Comparison of ENCODE assay signal across 7 cellular contexts in the genomic region with DNA sequence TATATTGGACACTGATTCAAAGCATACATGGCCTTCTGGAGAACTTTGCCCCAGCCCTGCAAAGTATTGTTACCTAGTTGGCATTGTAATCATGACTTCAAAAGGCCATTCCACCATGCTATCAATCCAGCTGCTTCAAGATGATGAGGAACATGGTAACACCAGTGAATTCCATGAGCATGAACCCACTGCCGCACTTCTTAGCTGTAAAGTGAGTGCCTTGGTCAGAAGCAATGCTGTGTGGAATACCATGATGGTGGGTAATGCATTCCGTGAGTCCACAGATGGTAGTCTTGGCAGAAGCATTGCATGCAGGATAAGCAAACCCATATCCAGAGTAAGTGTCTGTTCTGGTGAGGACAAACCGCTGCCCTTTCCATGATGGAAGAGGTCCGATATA. TPM values are rescaled to one million over a fixed set of nuclear protein-coding genes. Genes with fewer than 3 reads are reported as not detected.
DNase-seq lines count a peak whose midpoint lies in the region; ATAC-seq, FAIRE-seq and TF ChIP-seq lines count a peak whose summit lies in the region.
"Not testable (repeated sequence)": the region's sequence is repeated elsewhere in the genome, so short reads cannot be mapped to it uniquely, and the experiment has no call there.
"Had no signal": no experiment of that assay in that cellular context is flagged by ENCODE, and none has a peak within 500 bp of the region (broad histone marks: within the 10 kb centered on the region; RNA-seq: fewer than 3 reads in every experiment).

No MANE protein-coding gene starts in this region.

- not testable (repeated sequence) for H3K56ac ChIP-seq in IMR-90 (ENCODE audit: extremely low read depth, insufficient read depth, low read length)

- TF ChIP-seq CTCF in AG10803 (conservative IDR thresholded peaks at IDR 0.05; ENCODE audit: low read length); IMR-90 (conservative IDR thresholded peaks at IDR 0.05; ENCODE audit: low read depth, low read length): not testable (repeated sequence)

- not testable (repeated sequence) for H2BK120ac ChIP-seq in IMR-90 (ENCODE audit: low read depth, low read length); trophoblast cell (ENCODE audit: insufficient read depth, low read length, poor library complexity)

- not testable (repeated sequence) for H2BK12ac ChIP-seq in trophoblast cell (ENCODE audit: low read length)

- H3K4me2 ChIP-seq in IMR-90 (ENCODE audit: low read depth, low read length); trophoblast cell (ENCODE audit: low read length): not testable (repeated sequence)

- CTCF ChIA-PET in IMR-90 (lab: Yijun Ruan, JAX) = not testable (repeated sequence)

- FAIRE-seq in urothelium cell line (lab: Jason Lieb, UNC) = peak; percentile 65

- H3K36me3 ChIP-seq in IMR-90 (ENCODE audit: control insufficient read depth, insufficient read depth, low read length); trophoblast cell (ENCODE audit: control insufficient read depth in 1 of 2, insufficient read depth in 2 of 2, low read length in 2 of 2): not testable (repeated sequence)

- BruUV-seq in IMR-90 (replicated peaks; lab: Mats Ljungman, UMichigan) = not testable (repeated sequence)

- H3K4ac ChIP-seq in IMR-90 (ENCODE audit: low read depth, low read length); trophoblast cell (ENCODE audit: low read depth, low read length): not testable (repeated sequence)

- not testable (repeated sequence) for H3K14ac ChIP-seq in IMR-90 (replicated peaks; ENCODE audit: low read depth, low read length); trophoblast cell (ENCODE audit: low read length)

- not testable (repeated sequence) for H3K18ac ChIP-seq in IMR-90 (ENCODE audit: low read depth, low read length); trophoblast cell (ENCODE audit: low read length)

- not testable (repeated sequence) for H3K9me3 ChIP-seq in IMR-90 (ENCODE audit: control insufficient read depth, insufficient read depth, low read length); trophoblast cell (ENCODE audit: insufficient read depth, low read depth, low read length)

- H3K27ac ChIP-seq in IMR-90 (ENCODE audit: insufficient read depth, low read length); trophoblast cell (ENCODE audit: low read depth, low read length): not testable (repeated sequence)
- peak overlapping the region; percentile 57 for H3K27ac ChIP-seq in epithelial cell of prostate

- H3K79me1 ChIP-seq in IMR-90 (ENCODE audit: low read depth in 1 of 2, low read length in 2 of 2); trophoblast cell (ENCODE audit: low read length): not testable (repeated sequence)

- TF ChIP-seq POLR2A in IMR-90 (IDR thresholded peaks at IDR 0.05; ENCODE audit: low read depth, low read length) = not testable (repeated sequence)

- H3K27me3 ChIP-seq in IMR-90 (ENCODE audit: control insufficient read depth, insufficient read depth, low read length); trophoblast cell (ENCODE audit: insufficient read depth, low read length): not testable (repeated sequence)

- not testable (repeated sequence) for H2AFZ ChIP-seq in IMR-90 (replicated peaks; ENCODE audit: low read length, poor library complexity); trophoblast cell (ENCODE audit: insufficient read depth, low read length, poor library complexity)

- not testable (repeated sequence) for H2BK5ac ChIP-seq in IMR-90 (ENCODE audit: low read depth, low read length, poor library complexity, severe bottlenecking); trophoblast cell (ENCODE audit: low read depth, low read length, poor library complexity)

- H3K9ac ChIP-seq in IMR-90 (ENCODE audit: low read depth, low read length); trophoblast cell (ENCODE audit: low read length): not testable (repeated sequence)

- not testable (repeated sequence) for H4K12ac ChIP-seq in trophoblast cell (ENCODE audit: low read depth, low read length)

- H4K5ac ChIP-seq in IMR-90 (ENCODE audit: low read depth, low read length) = not testable (repeated sequence)

- H3K4me1 ChIP-seq in IMR-90 (ENCODE audit: control insufficient read depth, insufficient read depth, low read length); trophoblast cell (ENCODE audit: control insufficient read depth in 1 of 2, insufficient read depth in 2 of 2, low read length in 2 of 2): not testable (repeated sequence)

- H2AK5ac ChIP-seq in IMR-90 (ENCODE audit: low read depth, low read length); trophoblast cell (ENCODE audit: low read length): not testable (repeated sequence)

- not testable (repeated sequence) for H4K8ac ChIP-seq in IMR-90 (ENCODE audit: low read depth in 2 of 2, low read length in 2 of 2); trophoblast cell (ENCODE audit: low read depth, low read length)

- H2AK9ac ChIP-seq in IMR-90 (replicated peaks; ENCODE audit: low read depth, low read length, poor library complexity) = not testable (repeated sequence)

- not testable (repeated sequence) for H2BK15ac ChIP-seq in IMR-90 (ENCODE audit: low read depth, low read length)

- H3K79me2 ChIP-seq in trophoblast cell (ENCODE audit: control insufficient read depth, insufficient read depth, low read length, poor library complexity) = not testable (repeated sequence)

- not testable (repeated sequence) for TF ChIP-seq RAD21 in IMR-90 (IDR thresholded peaks at IDR 0.05; ENCODE audit: low read length)

- intact Hi-C loops in IMR-90 (cut with micrococcal nuclease) = not testable (repeated sequence)

- DNase-seq in AG10803 (ENCODE audit: low read depth) (peak; percentile 21), IMR-90 (peak; percentile 22), kidney tubule cell (ENCODE audit: low spot score) (peak; percentile 19), trophoblast cell (peak; percentile 55 to 59)
- DNase-seq in epithelial cell of prostate (ENCODE audit: low read depth, low spot score); urothelium cell line (ENCODE audit: low spot score): not testable (repeated sequence)

- ATAC-seq in IMR-90 (ENCODE audit: low read depth) = not testable (repeated sequence)

- not testable (repeated sequence) for H3K23ac ChIP-seq in IMR-90 (ENCODE audit: low read depth, low read length); trophoblast cell (ENCODE audit: low read length)

- H3K9me1 ChIP-seq in IMR-90 (ENCODE audit: insufficient read depth, low read length) = not testable (repeated sequence)

- H2BK20ac ChIP-seq in IMR-90 (ENCODE audit: low read depth, low read length) = not testable (repeated sequence)

- dilution Hi-C loops in IMR-90 (cut with HindIII; ENCODE audit: low sequenced_read_pairs, unreplicated experiment) = not testable (repeated sequence)

- WGBS in IMR-90 (ENCODE audit: extremely low coverage in 2 of 2, insufficient read length in 1 of 2), 2 experiments = 100% methylated on average over 2 of the region's 4 CpGs; no CpG with 5 or more reads in 1 of the 2 experiments
- WGBS in trophoblast cell (ENCODE audit: extremely low coverage, insufficient coverage, insufficient read length) = no CpG with 5 or more reads among the region's 4 CpGs

- in situ Hi-C loops in IMR-90 (cut with MboI; ENCODE audit: low sequenced_read_pairs) = not testable (repeated sequence)

- H3K4me3 ChIP-seq in AG10803 (ENCODE audit: low read length); IMR-90 (ENCODE audit: insufficient read depth, low read depth, low read length); trophoblast cell (ENCODE audit: low read depth, low read length): not testable (repeated sequence)

- H4K91ac ChIP-seq in IMR-90 (ENCODE audit: insufficient read depth, low read depth, low read length); trophoblast cell (ENCODE audit: low read depth, low read length): not testable (repeated sequence)

- not testable (repeated sequence) for H4K20me1 ChIP-seq in IMR-90 (ENCODE audit: insufficient read depth, low read length)

- POLR2A ChIA-PET in IMR-90 (lab: Charles Lee; ENCODE audit: unreplicated experiment) = not testable (repeated sequence)

RNA-seq across cellular contexts. Expression of gene FIGNL2, which starts 50.5 kb away (rescaled TPM):
- total RNA-seq in IMR-90 (2012; rRNA removed) = under 0.01 TPM in 2 replicates
- 0.09 and 0.12 TPM in 2 replicates for polyA plus RNA-seq in IMR-90 (2012; rRNA removed)
- polyA plus RNA-seq in IMR-90 (2012; cell fraction: cytosol; rRNA removed) = 0.02 and 0.04 TPM in 2 replicates
- polyA plus RNA-seq in IMR-90 (2012; cell fraction: nucleus; rRNA removed; ENCODE audit: low replicate concordance) = 0.61 and 0.62 TPM in 2 replicates
- polyA plus RNA-seq in trophoblast cell (2013) = 23.9 and 25.0 TPM in 2 replicates
- total RNA-seq: Daoy had no signal
